Comparison of ENCODE assay signal across 8 cellular contexts in the genomic region with DNA sequence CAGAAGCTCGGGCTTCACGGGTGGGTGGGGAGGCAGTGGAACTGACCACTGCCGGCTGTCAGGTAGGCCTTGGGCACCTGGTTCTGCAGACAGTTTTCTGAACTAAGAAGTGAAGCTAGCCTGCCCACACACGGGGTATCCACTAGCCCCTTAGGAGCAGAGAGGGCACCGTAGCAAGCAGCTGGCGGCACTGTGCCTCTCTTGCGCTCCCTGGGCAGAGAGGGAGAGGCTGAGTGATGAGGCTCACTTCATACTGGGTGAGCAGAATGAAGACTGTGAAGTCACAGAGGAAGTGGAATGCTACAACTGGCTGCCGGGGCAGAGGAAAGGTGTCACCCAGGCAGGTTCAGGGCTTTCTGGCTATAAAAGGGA.
DNase-seq lines count a peak whose midpoint lies in the region; ATAC-seq and TF ChIP-seq lines count a peak whose summit lies in the region.

No MANE protein-coding gene starts in this region.

- H3F3A ChIP-seq in SU-DHL-6 (ENCODE audit: insufficient read depth): peaks cover 4% of the 10 kb centered on the region

- H3K27me3 ChIP-seq in SU-DHL-6 (ENCODE audit: low read length): no peaks in the 10 kb centered on the region
- H3K27me3 ChIP-seq in neutrophil: peaks cover 58% of the 10 kb centered on the region

- H3K9ac ChIP-seq in SU-DHL-6 (ENCODE audit: low read length): peak overlapping the region; percentile 81

- peaks cover 52% of the 10 kb centered on the region for H3K79me2 ChIP-seq in SU-DHL-6 (ENCODE audit: insufficient read depth, low read length)

- no peak for TF ChIP-seq CTCF in GM12875 (IDR thresholded peaks at IDR 0.05; ENCODE audit: borderline replicate concordance, insufficient read depth, low read depth, low read length)
- TF ChIP-seq CTCF in SU-DHL-6 (IDR thresholded peaks at IDR 0.05; ENCODE audit: insufficient read depth, low read length, poor library complexity, severe bottlenecking): no peak
- no peak for TF ChIP-seq CTCF in neutrophil (IDR thresholded peaks at IDR 0.05)

- H2AFZ ChIP-seq in SU-DHL-6 (ENCODE audit: low read depth, low read length, severe bottlenecking): peak overlapping the region; percentile 79

- H4K20me1 ChIP-seq in SU-DHL-6 (ENCODE audit: low read depth, low read length): no peaks in the 10 kb centered on the region

- ATAC-seq in HG02798 (IDR thresholded peaks at IDR 0.05; ENCODE audit: poor library complexity, unreplicated experiment): no peak

- H3K4me3 ChIP-seq in GM12875 (ENCODE audit: low read depth, low read length): peak overlapping the region; percentile 63
- peak overlapping the region; percentile 94 for H3K4me3 ChIP-seq in SU-DHL-6 (ENCODE audit: insufficient read depth, low read length, poor library complexity, severe bottlenecking)
- peak overlapping the region; percentile 68 to 80 for H3K4me3 ChIP-seq in neutrophil (ENCODE audit: low read depth in 1 of 2, low read length in 1 of 2)

- DNase-seq in central memory CD4-positive, alpha-beta T cell: peak; percentile 54
- DNase-seq in hypothalamus (lab: John Stamatoyannopoulos, UW) (no peak), GM03348 (ENCODE audit: low spot score) (no peak), NCI-H1105 (lab: John Stamatoyannopoulos, UW) (no peak)

- H3K9me2 ChIP-seq in SU-DHL-6 (replicated peaks; ENCODE audit: insufficient read depth, low read length): no peaks in the 10 kb centered on the region

- H3K9me3 ChIP-seq in SU-DHL-6 (ENCODE audit: insufficient read depth, low read length) (no peaks in the 10 kb centered on the region), neutrophil (no peaks in the 10 kb centered on the region)

- H3K36me3 ChIP-seq in SU-DHL-6 (ENCODE audit: low read length) (0 out of 2 replicates have a peak, but pooled peaks cover 3% of the 10 kb centered on the region), neutrophil (no peaks in the 10 kb centered on the region)

- peak overlapping the region; percentile 77 for H3K4me2 ChIP-seq in SU-DHL-6 (ENCODE audit: low read depth, low read length, poor library complexity, severe bottlenecking)

- H3K27ac ChIP-seq in SU-DHL-6 (ENCODE audit: low read depth, low read length) (peak overlapping the region; percentile 69), neutrophil (no peak overlapping the region)

- peaks cover 29 to 33% of the 10 kb centered on the region in 2 experiments for H3K4me1 ChIP-seq in neutrophil (ENCODE audit: control insufficient read depth in 1 of 2, insufficient read depth in 1 of 2, low read depth in 1 of 2, low read length in 1 of 2)
